ENCODE assay signal across 1 cellular context in the genomic region with DNA sequence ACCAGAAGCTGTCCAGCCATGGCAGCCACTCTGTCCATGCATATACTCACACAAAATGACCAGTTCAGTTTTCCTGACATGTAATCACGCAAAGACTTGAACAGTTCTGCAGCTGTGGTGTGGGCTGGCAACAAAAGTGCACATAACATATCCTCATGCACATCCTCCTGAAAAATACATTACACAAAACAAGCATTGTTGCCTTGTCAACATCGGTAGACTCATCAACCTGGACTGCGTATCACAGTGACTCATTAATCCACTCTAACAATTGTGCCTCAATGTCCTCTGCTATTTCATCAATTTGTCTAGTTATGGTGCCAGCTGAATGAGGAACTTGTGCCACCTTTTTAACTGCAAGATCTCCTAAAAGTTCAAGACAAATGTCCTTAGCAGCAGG.
TF ChIP-seq lines count a peak whose summit lies in the region.

No MANE protein-coding gene starts in this region.

TF ChIP-seq in SK-N-SH treated with all-trans-retinoic acid at 6 μM for 48 hours, 23 proteins besides CTCF, POLR2A, EP300 and RAD21 (continued from another document):
- TF ChIP-seq, protein P1, sequence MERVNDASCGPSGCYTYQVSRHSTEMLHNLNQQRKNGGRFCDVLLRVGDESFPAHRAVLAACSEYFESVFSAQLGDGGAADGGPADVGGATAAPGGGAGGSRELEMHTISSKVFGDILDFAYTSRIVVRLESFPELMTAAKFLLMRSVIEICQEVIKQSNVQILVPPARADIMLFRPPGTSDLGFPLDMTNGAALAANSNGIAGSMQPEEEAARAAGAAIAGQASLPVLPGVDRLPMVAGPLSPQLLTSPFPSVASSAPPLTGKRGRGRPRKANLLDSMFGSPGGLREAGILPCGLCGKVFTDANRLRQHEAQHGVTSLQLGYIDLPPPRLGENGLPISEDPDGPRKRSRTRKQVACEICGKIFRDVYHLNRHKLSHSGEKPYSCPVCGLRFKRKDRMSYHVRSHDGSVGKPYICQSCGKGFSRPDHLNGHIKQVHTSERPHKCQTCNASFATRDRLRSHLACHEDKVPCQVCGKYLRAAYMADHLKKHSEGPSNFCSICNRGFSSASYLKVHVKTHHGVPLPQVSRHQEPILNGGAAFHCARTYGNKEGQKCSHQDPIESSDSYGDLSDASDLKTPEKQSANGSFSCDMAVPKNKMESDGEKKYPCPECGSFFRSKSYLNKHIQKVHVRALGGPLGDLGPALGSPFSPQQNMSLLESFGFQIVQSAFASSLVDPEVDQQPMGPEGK (CRISPR knock-in tag; IDR thresholded peaks at IDR 0.05; ENCODE audit: borderline replicate concordance) = no peak
- TF ChIP-seq, protein P2, sequence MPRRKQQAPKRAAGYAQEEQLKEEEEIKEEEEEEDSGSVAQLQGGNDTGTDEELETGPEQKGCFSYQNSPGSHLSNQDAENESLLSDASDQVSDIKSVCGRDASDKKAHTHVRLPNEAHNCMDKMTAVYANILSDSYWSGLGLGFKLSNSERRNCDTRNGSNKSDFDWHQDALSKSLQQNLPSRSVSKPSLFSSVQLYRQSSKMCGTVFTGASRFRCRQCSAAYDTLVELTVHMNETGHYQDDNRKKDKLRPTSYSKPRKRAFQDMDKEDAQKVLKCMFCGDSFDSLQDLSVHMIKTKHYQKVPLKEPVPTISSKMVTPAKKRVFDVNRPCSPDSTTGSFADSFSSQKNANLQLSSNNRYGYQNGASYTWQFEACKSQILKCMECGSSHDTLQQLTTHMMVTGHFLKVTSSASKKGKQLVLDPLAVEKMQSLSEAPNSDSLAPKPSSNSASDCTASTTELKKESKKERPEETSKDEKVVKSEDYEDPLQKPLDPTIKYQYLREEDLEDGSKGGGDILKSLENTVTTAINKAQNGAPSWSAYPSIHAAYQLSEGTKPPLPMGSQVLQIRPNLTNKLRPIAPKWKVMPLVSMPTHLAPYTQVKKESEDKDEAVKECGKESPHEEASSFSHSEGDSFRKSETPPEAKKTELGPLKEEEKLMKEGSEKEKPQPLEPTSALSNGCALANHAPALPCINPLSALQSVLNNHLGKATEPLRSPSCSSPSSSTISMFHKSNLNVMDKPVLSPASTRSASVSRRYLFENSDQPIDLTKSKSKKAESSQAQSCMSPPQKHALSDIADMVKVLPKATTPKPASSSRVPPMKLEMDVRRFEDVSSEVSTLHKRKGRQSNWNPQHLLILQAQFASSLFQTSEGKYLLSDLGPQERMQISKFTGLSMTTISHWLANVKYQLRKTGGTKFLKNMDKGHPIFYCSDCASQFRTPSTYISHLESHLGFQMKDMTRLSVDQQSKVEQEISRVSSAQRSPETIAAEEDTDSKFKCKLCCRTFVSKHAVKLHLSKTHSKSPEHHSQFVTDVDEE (CRISPR knock-in tag; IDR thresholded peaks at IDR 0.05) = no peak
- no peak for TF ChIP-seq PPARA (CRISPR knock-in tag; IDR thresholded peaks at IDR 0.05; ENCODE audit: borderline replicate concordance)
- TF ChIP-seq ZNF70 (CRISPR knock-in tag; IDR thresholded peaks at IDR 0.05) = no peak
- no peak for TF ChIP-seq ZNF565 (CRISPR knock-in tag; conservative IDR thresholded peaks at IDR 0.05; ENCODE audit: low read depth)
- no peak for TF ChIP-seq GLIS3 (CRISPR knock-in tag; IDR thresholded peaks at IDR 0.05)
- no peak for TF ChIP-seq OSR1 (CRISPR knock-in tag; IDR thresholded peaks at IDR 0.05)
- no peak for TF ChIP-seq ZC3H10 (CRISPR knock-in tag; IDR thresholded peaks at IDR 0.05)
- no peak for TF ChIP-seq BACH2 (CRISPR knock-in tag; IDR thresholded peaks at IDR 0.05; ENCODE audit: borderline replicate concordance)
- TF ChIP-seq, protein P3, sequence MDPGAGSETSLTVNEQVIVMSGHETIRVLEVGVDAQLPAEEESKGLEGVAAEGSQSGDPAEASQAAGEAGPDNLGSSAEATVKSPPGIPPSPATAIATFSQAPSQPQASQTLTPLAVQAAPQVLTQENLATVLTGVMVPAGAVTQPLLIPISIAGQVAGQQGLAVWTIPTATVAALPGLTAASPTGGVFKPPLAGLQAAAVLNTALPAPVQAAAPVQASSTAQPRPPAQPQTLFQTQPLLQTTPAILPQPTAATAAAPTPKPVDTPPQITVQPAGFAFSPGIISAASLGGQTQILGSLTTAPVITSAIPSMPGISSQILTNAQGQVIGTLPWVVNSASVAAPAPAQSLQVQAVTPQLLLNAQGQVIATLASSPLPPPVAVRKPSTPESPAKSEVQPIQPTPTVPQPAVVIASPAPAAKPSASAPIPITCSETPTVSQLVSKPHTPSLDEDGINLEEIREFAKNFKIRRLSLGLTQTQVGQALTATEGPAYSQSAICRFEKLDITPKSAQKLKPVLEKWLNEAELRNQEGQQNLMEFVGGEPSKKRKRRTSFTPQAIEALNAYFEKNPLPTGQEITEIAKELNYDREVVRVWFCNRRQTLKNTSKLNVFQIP (CRISPR knock-in tag; IDR thresholded peaks at IDR 0.05; ENCODE audit: borderline replicate concordance, low read depth) = no peak
- no peak for TF ChIP-seq RARB (CRISPR knock-in tag; IDR thresholded peaks at IDR 0.05)
- no peak for TF ChIP-seq ESRRG (CRISPR knock-in tag; IDR thresholded peaks at IDR 0.05)
